ENCODE assay signal across 6 cellular contexts in genomic region chr6:147678256-147678655, GRCh38.
"Had no signal": no experiment of that assay in that cellular context is flagged by ENCODE, and none has a peak within 500 bp of the region (broad histone marks: within the 10 kb centered on the region; RNA-seq: fewer than 3 reads in every experiment).

No MANE protein-coding gene starts in this region.

- H3K4me3 ChIP-seq: GM23248, HAP-1, K562 had no signal

- H3K9me3 ChIP-seq: HAP-1 had no signal

- H3K36me3 ChIP-seq: HAP-1 had no signal

- FAIRE-seq: K562 had no signal

- H3K27ac ChIP-seq: GM23248 had no signal

- DNase-seq: GM23248, GOT3, H7, IMR-90 had no signal
